ENCODE assay signal across 19 cellular contexts in genomic region chr14:29220077-29220476, GRCh38.
DNase-seq lines count a peak whose midpoint lies in the region; ATAC-seq and TF ChIP-seq lines count a peak whose summit lies in the region.
"Had no signal": no experiment of that assay in that cellular context is flagged by ENCODE, and none has a peak within 500 bp of the region (broad histone marks: within the 10 kb centered on the region; RNA-seq: fewer than 3 reads in every experiment).

No MANE protein-coding gene starts in this region.

- no peaks in the 10 kb centered on the region for H3K36me3 ChIP-seq in endodermal cell (ENCODE audit: control insufficient read depth, insufficient read depth, low read length)
- no peaks in the 10 kb centered on the region for H3K36me3 ChIP-seq in breast epithelium

- H3K27ac ChIP-seq in endodermal cell (ENCODE audit: low read depth, low read length) (no peak overlapping the region), breast epithelium (no peak overlapping the region)
- H3K27ac ChIP-seq: RWPE1, testis had no signal

- ATAC-seq in HG03442 (IDR thresholded peaks at IDR 0.05; ENCODE audit: unreplicated experiment), result no peak
- no peak for ATAC-seq in activated T-cell treated with anti-CD3 and anti-CD28 coated beads, Interleukin-2, amount 50 U/mL, for 72 hours (replicated peaks in 1 of 2)
- ATAC-seq: HCT116; sciatic nerve; stimulated activated effector memory CD8-positive, alpha-beta T cell treated with anti-CD3 and anti-CD28 coated beads, Interleukin-12 subunit alpha, Interleukin-12 subunit beta, amount 100 ng/mL, for 72 hours had no signal

- H3K27me3 Mint-ChIP-seq in endodermal cell (ENCODE audit: insufficient read depth), result peaks cover 35% of the 10 kb centered on the region
- H3K27me3 Mint-ChIP-seq in activated T-cell treated with anti-CD3 and anti-CD28 coated beads, Interleukin-2, amount 50 U/mL, for 72 hours (ENCODE audit: low read depth), result no peaks in the 10 kb centered on the region
- H3K27me3 Mint-ChIP-seq: CD4-positive, alpha-beta T cell; dendritic cell treated with granulocyte-macrophage colony-stimulating factor and Interleukin-4, amounts not matched to agents 40 ng/mL and 50 ng/mL, for 4 days had no signal

- H3K27ac Mint-ChIP-seq in endodermal cell, result no peak overlapping the region
- no peak overlapping the region for H3K27ac Mint-ChIP-seq in activated T-cell treated with anti-CD3 and anti-CD28 coated beads, Interleukin-2, amount 50 U/mL, for 72 hours
- H3K27ac Mint-ChIP-seq: CD4-positive, alpha-beta T cell; dendritic cell treated with granulocyte-macrophage colony-stimulating factor and Interleukin-4, amounts not matched to agents 40 ng/mL and 50 ng/mL, for 4 days; stimulated activated effector memory CD8-positive, alpha-beta T cell treated with anti-CD3 and anti-CD28 coated beads, Interleukin-12 subunit alpha, Interleukin-12 subunit beta, amount 100 ng/mL, for 72 hours had no signal

- H3K4me1 Mint-ChIP-seq in endodermal cell, result no peaks in the 10 kb centered on the region
- no peaks in the 10 kb centered on the region for H3K4me1 Mint-ChIP-seq in activated T-cell treated with anti-CD3 and anti-CD28 coated beads, Interleukin-2, amount 50 U/mL, for 72 hours (ENCODE audit: low read depth)
- H3K4me1 Mint-ChIP-seq: stimulated activated effector memory CD8-positive, alpha-beta T cell treated with anti-CD3 and anti-CD28 coated beads, Interleukin-12 subunit alpha, Interleukin-12 subunit beta, amount 100 ng/mL, for 72 hours had no signal

- H3K4me3 ChIP-seq in endodermal cell (ENCODE audit: low read length) (no peak overlapping the region), breast epithelium (no peak overlapping the region)
- H3K4me3 ChIP-seq: lung, testis had no signal

- no peaks in the 10 kb centered on the region for H3K4me1 ChIP-seq in endodermal cell (ENCODE audit: control insufficient read depth, insufficient read depth, low read length)
- H3K4me1 ChIP-seq in breast epithelium, result no peaks in the 10 kb centered on the region
- H3K4me1 ChIP-seq: testis had no signal

- peak; percentile 80 for DNase-seq in DMS53 (lab: John Stamatoyannopoulos, UW)
- DNase-seq in NCI-H146 treated with DMSO at 0.1 percent for 48 hours (lab: John Stamatoyannopoulos, UW; ENCODE audit: unreplicated experiment), result peak; percentile 94
- peak; percentile 70 for DNase-seq in NCI-H510A (lab: John Stamatoyannopoulos, UW)
- peak; percentile 44 for DNase-seq in endodermal cell
- no peak for DNase-seq in breast epithelium (ENCODE audit: low spot score in 2 of 2)
- DNase-seq in activated T-cell treated with anti-CD3 and anti-CD28 coated beads, Interleukin-2, amount 50 U/mL, for 72 hours, result no peak
- no peak for DNase-seq in NK-92 treated with Interleukin-12 subunit alpha and Interleukin-12 subunit beta, amount 100 ng/mL, for 24 hours (lab: John Stamatoyannopoulos, UW)
- DNase-seq: activated CD4-positive, alpha-beta T cell treated with anti-CD3 and anti-CD28 coated beads for 4 hours; CD4-positive, alpha-beta T cell; hypothalamus; KBM-7; testis had no signal

- 60 to 70% methylated on average over 2 to 4 of the region's 4 CpGs for WGBS in endodermal cell (ENCODE audit: insufficient coverage in 1 of 2, insufficient read length in 1 of 2), 2 experiments

- no peaks in the 10 kb centered on the region for H3K36me3 Mint-ChIP-seq in endodermal cell (ENCODE audit: low read depth)
- no peaks in the 10 kb centered on the region for H3K36me3 Mint-ChIP-seq in activated T-cell treated with anti-CD3 and anti-CD28 coated beads, Interleukin-2, amount 50 U/mL, for 72 hours (ENCODE audit: insufficient read depth in 2 of 2)
- H3K36me3 Mint-ChIP-seq: stimulated activated effector memory CD8-positive, alpha-beta T cell treated with anti-CD3 and anti-CD28 coated beads, Interleukin-12 subunit alpha, Interleukin-12 subunit beta, amount 100 ng/mL, for 72 hours had no signal

- TF ChIP-seq CTCF in endodermal cell (conservative IDR thresholded peaks at IDR 0.05), result no peak
- TF ChIP-seq CTCF in breast epithelium (IDR thresholded peaks at IDR 0.05), result no peak

- H3K4me3 Mint-ChIP-seq in endodermal cell, result no peak overlapping the region
- H3K4me3 Mint-ChIP-seq in activated T-cell treated with anti-CD3 and anti-CD28 coated beads, Interleukin-2, amount 50 U/mL, for 72 hours, result no peak overlapping the region
- H3K4me3 Mint-ChIP-seq: CD4-positive, alpha-beta T cell; dendritic cell treated with granulocyte-macrophage colony-stimulating factor and Interleukin-4, amounts not matched to agents 40 ng/mL and 50 ng/mL, for 4 days; stimulated activated effector memory CD8-positive, alpha-beta T cell treated with anti-CD3 and anti-CD28 coated beads, Interleukin-12 subunit alpha, Interleukin-12 subunit beta, amount 100 ng/mL, for 72 hours had no signal

- H3K27me3 ChIP-seq in endodermal cell (ENCODE audit: control insufficient read depth, insufficient read depth, low read length, poor library complexity, severe bottlenecking), result peaks cover 7% of the 10 kb centered on the region
- H3K27me3 ChIP-seq in breast epithelium, result peaks cover 0 to 21% of the 10 kb centered on the region in 2 donors
- H3K27me3 ChIP-seq: testis had no signal

- H3K9ac ChIP-seq in endodermal cell (ENCODE audit: extremely low read depth, low read length, poor library complexity, severe bottlenecking), result no peak overlapping the region

- TF ChIP-seq POLR2A in breast epithelium (IDR thresholded peaks at IDR 0.05), result no peak

- no peaks in the 10 kb centered on the region for H3K9me3 ChIP-seq in endodermal cell (ENCODE audit: control insufficient read depth, low read length)
- H3K9me3 ChIP-seq in breast epithelium, result no peaks in the 10 kb centered on the region
- H3K9me3 ChIP-seq: testis had no signal

- intact Hi-C loops in breast epithelium (cut with DNase I; ENCODE audit: low total_unique reads), result no loop called here

- H3K9me3 Mint-ChIP-seq in endodermal cell, result no peaks in the 10 kb centered on the region
- H3K9me3 Mint-ChIP-seq in activated T-cell treated with anti-CD3 and anti-CD28 coated beads, Interleukin-2, amount 50 U/mL, for 72 hours, result peaks cover 0 to 7% of the 10 kb centered on the region in 2 donors
- H3K9me3 Mint-ChIP-seq: dendritic cell treated with granulocyte-macrophage colony-stimulating factor and Interleukin-4, amounts not matched to agents 40 ng/mL and 50 ng/mL, for 4 days had no signal

Comparison
In these comparisons a context has a peak if more than half of its experiments do, and no peak if none do; other contexts are left out.
1. DNase-seq: peak in DMS53 (single experiment), NCI-H146 treated with DMSO at 0.1 percent for 48 hours (single experiment), NCI-H510A (single experiment) and endodermal cell (single experiment); none in breast epithelium (0 of 2), activated T-cell treated with anti-CD3 and anti-CD28 coated beads, Interleukin-2, amount 50 U/mL, for 72 hours (0 of 2) and NK-92 treated with Interleukin-12 subunit alpha and Interleukin-12 subunit beta, amount 100 ng/mL, for 24 hours (single experiment).